14 cellular contexts compared by ENCODE assay signal in genomic region chr18:45071959-45072358, GRCh38.
"Had no signal": no experiment of that assay in that cellular context is flagged by ENCODE, and none has a peak within 500 bp of the region (broad histone marks: within the 10 kb centered on the region; RNA-seq: fewer than 3 reads in every experiment).

No MANE protein-coding gene starts in this region.

- H3K27ac Mint-ChIP-seq: activated CD4-positive, alpha-beta memory T cell treated with anti-CD3 and anti-CD28 coated beads for 36 hours; activated CD4-positive, alpha-beta T cell treated with anti-CD3 and anti-CD28 coated beads for 36 hours; activated naive CD8-positive, alpha-beta T cell; dendritic cell treated with granulocyte-macrophage colony-stimulating factor and Interleukin-4, amounts not matched to agents 40 ng/mL and 50 ng/mL, for 4 days; naive thymus-derived CD8-positive, alpha-beta T cell; WTC11 had no signal

- H3K27me3 Mint-ChIP-seq: activated naive CD8-positive, alpha-beta T cell; dendritic cell treated with granulocyte-macrophage colony-stimulating factor and Interleukin-4, amounts not matched to agents 40 ng/mL and 50 ng/mL, for 4 days; stimulated activated naive B cell treated with anti-CD40 and anti-IgM and Interleukin-4, amounts not matched to agents 10 μg/mL and 1 μg/mL and 100 μg/mL, for 72 hours had no signal

- DNase-seq: activated CD4-positive, alpha-beta memory T cell treated with anti-CD3 and anti-CD28 coated beads for 36 hours; activated CD4-positive, alpha-beta T cell treated with anti-CD3 and anti-CD28 coated beads for 36 hours; activated T-cell treated with anti-CD3 and anti-CD28 coated beads for 4 hours; effector CD8-positive, alpha-beta T cell; mesenchymal stem cell; naive thymus-derived CD8-positive, alpha-beta T cell; pancreas; right lobe of liver; small intestine; stimulated activated CD4-positive, alpha-beta T cell treated with anti-CD3 and anti-CD28 coated beads, Interleukin-4, amount 100 ng/mL, for 1 hour; stimulated activated naive B cell treated with anti-CD40 and anti-IgM and Interleukin-4, amounts not matched to agents 10 μg/mL and 1 μg/mL and 100 μg/mL, for 72 hours had no signal

- H3K9me3 Mint-ChIP-seq: activated CD4-positive, alpha-beta memory T cell treated with anti-CD3 and anti-CD28 coated beads for 36 hours; dendritic cell treated with granulocyte-macrophage colony-stimulating factor and Interleukin-4, amounts not matched to agents 40 ng/mL and 50 ng/mL, for 4 days; naive thymus-derived CD8-positive, alpha-beta T cell; WTC11 had no signal

- H3K4me1 Mint-ChIP-seq: activated CD4-positive, alpha-beta T cell treated with anti-CD3 and anti-CD28 coated beads for 36 hours; WTC11 had no signal

- H3K36me3 Mint-ChIP-seq: activated CD4-positive, alpha-beta memory T cell treated with anti-CD3 and anti-CD28 coated beads for 36 hours; activated naive CD8-positive, alpha-beta T cell; naive thymus-derived CD8-positive, alpha-beta T cell; WTC11 had no signal

- H3K4me3 Mint-ChIP-seq: activated CD4-positive, alpha-beta memory T cell treated with anti-CD3 and anti-CD28 coated beads for 36 hours; activated CD4-positive, alpha-beta T cell treated with anti-CD3 and anti-CD28 coated beads for 36 hours; activated naive CD8-positive, alpha-beta T cell; dendritic cell treated with granulocyte-macrophage colony-stimulating factor and Interleukin-4, amounts not matched to agents 40 ng/mL and 50 ng/mL, for 4 days; naive thymus-derived CD8-positive, alpha-beta T cell; stimulated activated naive B cell treated with anti-CD40 and anti-IgM and Interleukin-4, amounts not matched to agents 10 μg/mL and 1 μg/mL and 100 μg/mL, for 72 hours; WTC11 had no signal
